ENCODE assay signal across 1 cellular context in genomic region chr11:72762641-72763304, GRCh38.
TF ChIP-seq lines count a peak whose summit lies in the region.

No MANE protein-coding gene starts in this region.

TF ChIP-seq in neural cell, 6 proteins besides CTCF, POLR2A, EP300 and RAD21 (continued from another document):
- TF ChIP-seq REST (IDR thresholded peaks at IDR 0.05; ENCODE audit: borderline replicate concordance): no peak
- TF ChIP-seq SMC3 (conservative IDR thresholded peaks at IDR 0.05; ENCODE audit: poor library complexity): no peak
- TF ChIP-seq EZH2 (IDR thresholded peaks at IDR 0.05; ENCODE audit: borderline replicate concordance, insufficient read depth, low read length, poor library complexity, severe bottlenecking): no peak
